9 cellular contexts compared by ENCODE assay signal in the genomic region with DNA sequence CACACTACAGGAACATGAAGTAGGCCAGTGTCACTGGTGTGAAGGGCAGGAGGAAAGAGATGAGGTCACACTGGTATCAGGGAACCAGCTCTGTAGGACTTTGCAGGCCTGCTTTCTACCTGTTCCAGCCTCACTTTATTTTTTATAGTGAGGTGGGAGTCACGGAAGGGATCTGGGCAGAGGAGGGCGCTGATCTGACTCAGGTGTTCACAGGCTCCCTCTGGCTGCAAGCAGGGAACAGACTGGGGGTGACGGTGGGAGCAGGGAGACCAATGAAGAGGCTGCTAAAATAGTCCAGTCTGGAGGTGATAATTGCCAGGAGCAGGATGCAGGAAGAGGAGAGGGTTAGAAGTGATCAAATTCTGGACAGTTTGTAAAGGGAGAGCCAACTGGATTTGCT.
DNase-seq lines count a peak whose midpoint lies in the region; ATAC-seq and TF ChIP-seq lines count a peak whose summit lies in the region.
"Had no signal": no experiment of that assay in that cellular context is flagged by ENCODE, and none has a peak within 500 bp of the region (broad histone marks: within the 10 kb centered on the region; RNA-seq: fewer than 3 reads in every experiment).

No MANE protein-coding gene starts in this region.

- H3K27ac ChIP-seq in OCI-LY3 (ENCODE audit: low read length): no peak overlapping the region

- no peak overlapping the region for H2AFZ ChIP-seq in OCI-LY3 (ENCODE audit: low read depth, low read length)

- H3K9ac ChIP-seq in OCI-LY3 (ENCODE audit: low read length): no peak overlapping the region

- ATAC-seq in HG03457 (IDR thresholded peaks at IDR 0.05; ENCODE audit: unreplicated experiment) (no peak), GM19324 (IDR thresholded peaks at IDR 0.05; ENCODE audit: low FRiP score, unreplicated experiment) (no peak)

- TF ChIP-seq CTCF in AG09309 (IDR thresholded peaks at IDR 0.05; ENCODE audit: control insufficient read depth, insufficient read depth, low read depth, low read length, missing control alignments): peak; percentile 31
- TF ChIP-seq CTCF in OCI-LY3 (IDR thresholded peaks at IDR 0.05; ENCODE audit: low read depth, low read length): peak; percentile 53
- TF ChIP-seq CTCF in foreskin fibroblast (IDR thresholded peaks at IDR 0.05; ENCODE audit: low read depth, low read length): peak; percentile 24

- DNase-seq in AG09309 (ENCODE audit: low read depth) (no peak), D341Med (ENCODE audit: low spot score) (peak; percentile 68), foreskin fibroblast (no peak), NCI-H128 (lab: John Stamatoyannopoulos, UW; ENCODE audit: unreplicated experiment) (no peak)
- DNase-seq in stimulated activated CD4-positive, alpha-beta T cell treated with anti-CD3 and anti-CD28 coated beads, Interleukin-4, amount 100 ng/mL, for 4 hours: no peak
- DNase-seq: SW 1271 had no signal

- no peaks in the 10 kb centered on the region for H3K36me3 ChIP-seq in OCI-LY3 (replicated peaks; ENCODE audit: low read depth, low read length)

- H3K9me3 ChIP-seq in OCI-LY3 (ENCODE audit: insufficient read depth, low read length): no peaks in the 10 kb centered on the region

- H4K20me1 ChIP-seq in OCI-LY3 (ENCODE audit: insufficient read depth, low read length): no peaks in the 10 kb centered on the region

- H3K27me3 ChIP-seq in OCI-LY3 (ENCODE audit: low read depth, low read length): no peaks in the 10 kb centered on the region

- no peak overlapping the region for H3K4me2 ChIP-seq in OCI-LY3 (ENCODE audit: low read length)

- H3K4me3 ChIP-seq in AG09309 (ENCODE audit: control insufficient read depth, low read depth, low read length): no peak overlapping the region
- no peak overlapping the region for H3K4me3 ChIP-seq in OCI-LY3 (ENCODE audit: low read length)
- H3K4me3 ChIP-seq in foreskin fibroblast (ENCODE audit: low read depth in 1 of 2, low read length in 2 of 2): no peak overlapping the region

- peaks cover 11% of the 10 kb centered on the region for H3K79me2 ChIP-seq in OCI-LY3 (ENCODE audit: low read length)

- peaks cover 8% of the 10 kb centered on the region for H3K4me1 ChIP-seq in OCI-LY3 (ENCODE audit: low read length)
